In the genomic region with DNA sequence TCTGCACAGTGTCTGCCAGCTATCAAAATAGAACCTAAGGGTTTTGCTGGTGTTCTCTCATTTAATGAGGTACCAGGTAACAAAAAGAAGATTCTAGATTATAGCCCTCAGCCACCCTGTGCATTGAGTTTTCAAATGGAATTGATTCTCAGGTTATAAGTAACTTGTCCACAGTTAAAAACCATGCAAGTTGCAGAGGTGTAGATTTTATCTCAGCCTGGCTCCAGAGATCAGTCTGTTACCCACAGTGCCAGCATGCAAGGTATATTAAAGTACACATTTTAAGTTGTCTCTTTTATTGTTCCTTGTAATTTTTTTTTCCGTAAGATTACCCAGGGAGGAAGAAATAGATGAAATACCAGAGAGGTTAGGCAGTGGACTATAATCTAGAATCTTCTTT, we compare ENCODE assay signal across 23 cellular contexts.
"Had no signal": no experiment of that assay in that cellular context is flagged by ENCODE, and none has a peak within 500 bp of the region (broad histone marks: within the 10 kb centered on the region; RNA-seq: fewer than 3 reads in every experiment).

No MANE protein-coding gene starts in this region.

- H3K27me3 Mint-ChIP-seq: naive thymus-derived CD8-positive, alpha-beta T cell had no signal

- H3K27ac ChIP-seq: coronary artery, dorsolateral prefrontal cortex, esophagus muscularis mucosa, foreskin keratinocyte, gastroesophageal sphincter, heart left ventricle, hepatocyte, lower lobe of right lung had no signal

- H3K27me3 ChIP-seq: dorsolateral prefrontal cortex, esophagus muscularis mucosa, foreskin keratinocyte, gastroesophageal sphincter, heart left ventricle, hepatocyte had no signal

- H3K27ac Mint-ChIP-seq: immature natural killer cell; mesothelial cell of epicardium; naive thymus-derived CD8-positive, alpha-beta T cell had no signal

- H3K4me1 ChIP-seq: foreskin keratinocyte had no signal

- H3K4me3 Mint-ChIP-seq: immature natural killer cell; mesothelial cell of epicardium; naive B cell; naive thymus-derived CD8-positive, alpha-beta T cell had no signal

- H3K36me3 ChIP-seq: esophagus muscularis mucosa, gastroesophageal sphincter, heart left ventricle, lower lobe of right lung had no signal

- DNase-seq: dermis blood vessel endothelial cell; dorsolateral prefrontal cortex; effector CD4-positive, alpha-beta T cell; effector memory CD4-positive, alpha-beta T cell; foreskin keratinocyte; heart left ventricle; hypothalamus; immature natural killer cell; islet precursor cell; kidney; kidney glomerular epithelial cell; left colon; left ventricle myocardium superior; lower lobe of right lung; mesenchymal stem cell; mucosa of descending colon; naive B cell; naive thymus-derived CD8-positive, alpha-beta T cell had no signal

- H3K4me3 ChIP-seq: coronary artery, dorsolateral prefrontal cortex, esophagus muscularis mucosa, gastroesophageal sphincter, heart left ventricle, hepatocyte, lower lobe of right lung, mucosa of descending colon had no signal

- H3K9me3 ChIP-seq: esophagus muscularis mucosa, gastroesophageal sphincter, heart left ventricle, lower lobe of right lung, mucosa of descending colon had no signal

- H3K36me3 Mint-ChIP-seq: immature natural killer cell; naive thymus-derived CD8-positive, alpha-beta T cell had no signal

- H3K9me3 Mint-ChIP-seq: immature natural killer cell; naive thymus-derived CD8-positive, alpha-beta T cell had no signal
